Comparison of ENCODE assay signal across 18 cellular contexts in genomic region chr21:38297871-38298270, GRCh38. TPM values are rescaled to one million over a fixed set of nuclear protein-coding genes. Genes with fewer than 3 reads are reported as not detected.
"Had no signal": no experiment of that assay in that cellular context is flagged by ENCODE, and none has a peak within 500 bp of the region (broad histone marks: within the 10 kb centered on the region; RNA-seq: fewer than 3 reads in every experiment).

No MANE protein-coding gene starts in this region.

- H3K27ac ChIP-seq: cardiac muscle cell, foreskin keratinocyte, psoas muscle, testis had no signal

- H3K27ac Mint-ChIP-seq: activated naive CD8-positive, alpha-beta T cell treated with anti-CD3 and anti-CD28 coated beads, Interleukin-2, amount 50 U/mL, for 24 hours; activated T-helper 1 cell treated with anti-CD3 and anti-CD28 coated beads, Interleukin-12 subunit alpha, Interleukin-12 subunit beta, Interleukin-2, Interleukin-4 antibody, amounts not matched to agents 30 ng/mL and 10 ng/mL and 1 ng/mL, durations not matched to agents 14 hours and 24 hours and 36 hours; stimulated activated naive CD8-positive, alpha-beta T cell treated with anti-CD3 and anti-CD28 coated beads, Interleukin-15, amount 100 ng/mL, for 72 hours; T-helper 1 cell treated with Interleukin-12 subunit alpha and Interleukin-12 subunit beta and Interleukin-4 antibody, amounts not matched to agents 30 μg/mL and 1 μg/mL, for 36 hours; WTC11 had no signal

- H3K36me3 Mint-ChIP-seq: WTC11 had no signal

- H3K4me3 Mint-ChIP-seq: activated naive CD8-positive, alpha-beta T cell treated with anti-CD3 and anti-CD28 coated beads, Interleukin-2, amount 50 U/mL, for 24 hours; activated T-helper 1 cell treated with anti-CD3 and anti-CD28 coated beads, Interleukin-12 subunit alpha, Interleukin-12 subunit beta, Interleukin-2, Interleukin-4 antibody, amounts not matched to agents 30 ng/mL and 10 ng/mL and 1 ng/mL, durations not matched to agents 14 hours and 24 hours and 36 hours; stimulated activated naive CD8-positive, alpha-beta T cell treated with anti-CD3 and anti-CD28 coated beads, Interleukin-15, amount 100 ng/mL, for 72 hours; T-helper 1 cell treated with Interleukin-12 subunit alpha and Interleukin-12 subunit beta and Interleukin-4 antibody, amounts not matched to agents 30 μg/mL and 1 μg/mL, for 36 hours; WTC11 had no signal

- H3K9me3 Mint-ChIP-seq: activated naive CD8-positive, alpha-beta T cell treated with anti-CD3 and anti-CD28 coated beads, Interleukin-2, amount 50 U/mL, for 24 hours; activated T-helper 1 cell treated with anti-CD3 and anti-CD28 coated beads, Interleukin-12 subunit alpha, Interleukin-12 subunit beta, Interleukin-2, Interleukin-4 antibody, amounts not matched to agents 30 ng/mL and 10 ng/mL and 1 ng/mL, durations not matched to agents 14 hours and 24 hours and 36 hours; stimulated activated naive CD8-positive, alpha-beta T cell treated with anti-CD3 and anti-CD28 coated beads, Interleukin-15, amount 100 ng/mL, for 72 hours; T-helper 1 cell treated with Interleukin-12 subunit alpha and Interleukin-12 subunit beta and Interleukin-4 antibody, amounts not matched to agents 30 μg/mL and 1 μg/mL, for 36 hours; WTC11 had no signal

- DNase-seq: activated CD4-positive, alpha-beta T cell treated with anti-CD3 and anti-CD28 coated beads for 48 hours; activated naive CD4-positive, alpha-beta T cell; activated naive CD8-positive, alpha-beta T cell treated with anti-CD3 and anti-CD28 coated beads, Interleukin-2, amount 50 U/mL, for 24 hours; esophagus squamous epithelium; mesendoderm; psoas muscle; stimulated activated CD4-positive, alpha-beta T cell treated with anti-CD3 and anti-CD28 coated beads, Interleukin-15, amount 100 ng/mL, for 24 hours; stimulated activated CD4-positive, alpha-beta T cell treated with anti-CD3 and anti-CD28 coated beads, Interleukin-4, amount 100 ng/mL, for 24 hours; stimulated activated naive CD8-positive, alpha-beta T cell treated with anti-CD3 and anti-CD28 coated beads, Interleukin-15, amount 100 ng/mL, for 72 hours; testis had no signal

- H3K27me3 ChIP-seq: cardiac muscle cell, esophagus squamous epithelium, foreskin keratinocyte, testis had no signal

- FAIRE-seq: colon, urothelium cell line had no signal

- H3K36me3 ChIP-seq: cardiac muscle cell had no signal

- H3K9me3 ChIP-seq: esophagus squamous epithelium, psoas muscle, testis had no signal

- ATAC-seq: activated naive CD8-positive, alpha-beta T cell treated with anti-CD3 and anti-CD28 coated beads, Interleukin-2, amount 50 U/mL, for 24 hours; left lobe of liver; stimulated activated naive CD8-positive, alpha-beta T cell treated with anti-CD3 and anti-CD28 coated beads, Interleukin-15, amount 100 ng/mL, for 72 hours had no signal

- H3K4me3 ChIP-seq: cardiac muscle cell, esophagus squamous epithelium, psoas muscle, testis had no signal

- H3K4me1 ChIP-seq: psoas muscle, testis had no signal

RNA-seq across cellular contexts. Expression of gene KCNJ15, which starts 41.1 kb away (rescaled TPM):
- total RNA-seq: cardiac muscle cell had no signal
- polyA plus RNA-seq: cardiac muscle cell had no signal
